1 cellular context compared by ENCODE assay signal in genomic region chr4:26589699-26590098, GRCh38.
TF ChIP-seq lines count a peak whose summit lies in the region.

No MANE protein-coding gene starts in this region.

TF ChIP-seq in Ishikawa, 13 proteins besides CTCF, POLR2A, EP300 and RAD21 (continued from another document):
- no peak for TF ChIP-seq USF1 (IDR thresholded peaks at IDR 0.05)
- TF ChIP-seq FOXM1 (IDR thresholded peaks at IDR 0.05; ENCODE audit: borderline replicate concordance, low read depth): no peak
- no peak for TF ChIP-seq TEAD4 (IDR thresholded peaks at IDR 0.05)
- TF ChIP-seq TCF12 (IDR thresholded peaks at IDR 0.05; ENCODE audit: low read depth): no peak
- TF ChIP-seq, protein P1, sequence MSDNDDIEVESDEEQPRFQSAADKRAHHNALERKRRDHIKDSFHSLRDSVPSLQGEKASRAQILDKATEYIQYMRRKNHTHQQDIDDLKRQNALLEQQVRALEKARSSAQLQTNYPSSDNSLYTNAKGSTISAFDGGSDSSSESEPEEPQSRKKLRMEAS (IDR thresholded peaks at IDR 0.05): no peak
- TF ChIP-seq NFIC (IDR thresholded peaks at IDR 0.05): no peak
